9 cellular contexts compared by ENCODE assay signal in the genomic region with DNA sequence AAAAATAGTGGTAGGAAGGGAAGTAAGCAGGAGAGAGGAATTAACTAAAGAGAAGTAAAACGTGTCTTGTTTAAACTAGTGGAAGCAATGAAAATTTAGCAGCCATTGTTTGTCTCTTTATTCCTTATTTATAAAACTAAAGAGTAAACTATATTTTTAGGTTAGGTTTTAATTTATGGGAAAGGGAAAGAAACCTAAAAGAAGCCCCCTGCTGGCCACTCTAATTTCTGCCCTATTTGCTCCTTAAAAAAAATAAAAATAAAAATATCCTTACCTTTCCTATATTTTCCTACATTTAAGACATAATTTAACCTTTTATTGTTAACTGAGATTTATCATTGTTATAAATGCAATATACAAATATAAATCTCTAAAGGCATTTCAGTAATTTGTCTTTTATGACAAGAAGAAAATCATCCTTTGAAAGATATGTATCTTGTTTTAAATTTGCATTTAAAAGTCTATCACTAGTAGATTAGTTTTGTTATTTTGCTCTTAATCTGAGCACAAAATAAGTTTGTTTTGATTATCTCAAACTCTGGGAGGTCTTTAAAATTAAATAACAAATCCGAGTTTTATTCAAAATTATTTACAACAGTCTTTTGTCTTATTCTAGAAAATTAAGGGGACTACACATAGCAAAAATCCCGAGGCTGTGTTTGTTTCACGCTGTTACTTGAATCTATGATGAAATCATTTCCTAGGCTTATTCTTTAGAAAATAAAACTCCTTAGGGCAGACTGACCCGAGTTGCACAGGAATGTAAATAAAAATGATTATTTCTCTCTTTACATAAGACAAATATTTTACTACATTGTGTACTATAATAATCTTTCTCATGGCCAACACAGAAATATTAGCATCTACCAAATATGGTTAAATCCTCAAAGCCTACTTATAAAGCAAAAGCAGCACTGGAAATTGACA.
DNase-seq lines count a peak whose midpoint lies in the region; ATAC-seq and TF ChIP-seq lines count a peak whose summit lies in the region.
"Had no signal": no experiment of that assay in that cellular context is flagged by ENCODE, and none has a peak within 500 bp of the region (broad histone marks: within the 10 kb centered on the region; RNA-seq: fewer than 3 reads in every experiment).

No MANE protein-coding gene starts in this region.

- ATAC-seq in HG03571 (IDR thresholded peaks at IDR 0.05; ENCODE audit: unreplicated experiment) (no peak), HG02759 (IDR thresholded peaks at IDR 0.05; ENCODE audit: unreplicated experiment) (no peak)

- H3K36me3 Mint-ChIP-seq in activated naive CD4-positive, alpha-beta T cell treated with anti-CD3 and anti-CD28 coated beads for 36 hours (ENCODE audit: low read depth): no peaks in the 10 kb centered on the region
- H3K36me3 Mint-ChIP-seq: IgD-negative memory B cell had no signal

- H3K9ac ChIP-seq in fibroblast of lung (ENCODE audit: insufficient read depth, low read length): no peak overlapping the region

- H3K79me2 ChIP-seq in fibroblast of lung (ENCODE audit: control insufficient read depth, insufficient read depth, low read length): no peaks in the 10 kb centered on the region

- TF ChIP-seq CTCF in fibroblast of lung (conservative IDR thresholded peaks at IDR 0.05 in 1 of 2, IDR thresholded peaks at IDR 0.05 in 1 of 2; ENCODE audit: low read depth in 1 of 2, low read length in 2 of 2): peak; percentile 56 to 59

- no peaks in the 10 kb centered on the region for H3K9me3 Mint-ChIP-seq in activated naive CD4-positive, alpha-beta T cell treated with anti-CD3 and anti-CD28 coated beads for 36 hours
- H3K9me3 Mint-ChIP-seq: IgD-negative memory B cell had no signal

- CTCF ChIA-PET in activated naive CD4-positive, alpha-beta T cell treated with anti-CD3 and anti-CD28 coated beads for 36 hours (lab: Charles Lee): interaction anchor here (1.1 to 1.8 kb wide), 4 partner anchors 18 to 618 kb away, joined by 3 to 22 read pairs (median 4); no protein-coding TSS in a partner anchor

- no peaks in the 10 kb centered on the region for H3K36me3 ChIP-seq in fibroblast of lung (ENCODE audit: control insufficient read depth, insufficient read depth, low read length)

- no peak overlapping the region for H3K4me3 Mint-ChIP-seq in activated naive CD4-positive, alpha-beta T cell treated with anti-CD3 and anti-CD28 coated beads for 36 hours
- H3K4me3 Mint-ChIP-seq: IgD-negative memory B cell had no signal

- no peaks in the 10 kb centered on the region for H3K27me3 Mint-ChIP-seq in activated naive CD4-positive, alpha-beta T cell treated with anti-CD3 and anti-CD28 coated beads for 36 hours (ENCODE audit: low read depth)
- H3K27me3 Mint-ChIP-seq: IgD-negative memory B cell had no signal

- intact Hi-C loops in activated naive CD4-positive, alpha-beta T cell treated with anti-CD3 and anti-CD28 coated beads for 36 hours (cut with micrococcal nuclease): loop anchor here (5.0 to 10.0 kb wide), 4 partner anchors 359 to 962 kb away; no protein-coding TSS in a partner anchor

- H3K27ac ChIP-seq in fibroblast of lung (ENCODE audit: insufficient read depth, low read length): no peak overlapping the region
- peak overlapping the region; percentile 81 for H3K27ac ChIP-seq in substantia nigra (ENCODE audit: low read depth, low read length, poor library complexity, severe bottlenecking)

- H3K4me1 ChIP-seq in fibroblast of lung (ENCODE audit: control insufficient read depth, extremely low read depth, insufficient read depth, low read length): peaks cover 6% of the 10 kb centered on the region

- no peaks in the 10 kb centered on the region for H3K9me3 ChIP-seq in fibroblast of lung (ENCODE audit: control insufficient read depth, insufficient read depth, low read depth, low read length)

- no peak overlapping the region for H3K27ac Mint-ChIP-seq in activated naive CD4-positive, alpha-beta T cell treated with anti-CD3 and anti-CD28 coated beads for 36 hours

- no peaks in the 10 kb centered on the region for H3K27me3 ChIP-seq in fibroblast of lung (ENCODE audit: control insufficient read depth, insufficient read depth, low read length)

- no peak overlapping the region for H3K4me2 ChIP-seq in fibroblast of lung (ENCODE audit: extremely low read depth, insufficient read depth, low read length)

- no peak overlapping the region for H2AFZ ChIP-seq in fibroblast of lung (ENCODE audit: low read length)

- no peaks in the 10 kb centered on the region for H3K4me1 Mint-ChIP-seq in activated naive CD4-positive, alpha-beta T cell treated with anti-CD3 and anti-CD28 coated beads for 36 hours (ENCODE audit: low read depth)

- peak; percentile 29 for DNase-seq in activated naive CD4-positive, alpha-beta T cell treated with anti-CD3 and anti-CD28 coated beads for 36 hours
- no peak for DNase-seq in activated naive CD4-positive, alpha-beta T cell treated with anti-CD3 and anti-CD28 coated beads, Interleukin-2, amount 50 U/mL, for 16 hours
- DNase-seq in RPMI8226 (peak; percentile 28), fibroblast of lung (ENCODE audit: low read depth in 2 of 2) (peak in 1 of 2 donors; percentile 42), substantia nigra (lab: John Stamatoyannopoulos, UW) (peak in 1 of 49 donors; percentile 6), NCI-H2107 treated with DMSO at 0.1 percent for 48 hours (lab: John Stamatoyannopoulos, UW; ENCODE audit: unreplicated experiment) (no peak)

- H4K20me1 ChIP-seq in fibroblast of lung (ENCODE audit: control insufficient read depth, extremely low read depth, insufficient read depth, low read length): no peaks in the 10 kb centered on the region

- H3K4me3 ChIP-seq in fibroblast of lung (replicated peaks in 1 of 4; ENCODE audit: control extremely low read depth in 1 of 4, insufficient read depth in 1 of 4, low read depth in 3 of 4, low read length in 4 of 4): no peak overlapping the region

Comparison
In these comparisons a context has a peak if more than half of its experiments do, and no peak if none do; other contexts are left out.
1. DNase-seq: peak in activated naive CD4-positive, alpha-beta T cell treated with anti-CD3 and anti-CD28 coated beads for 36 hours (single experiment) and RPMI8226 (single experiment); none in activated naive CD4-positive, alpha-beta T cell treated with anti-CD3 and anti-CD28 coated beads, Interleukin-2, amount 50 U/mL, for 16 hours (single experiment) and NCI-H2107 treated with DMSO at 0.1 percent for 48 hours (single experiment).